Comparison of ENCODE assay signal across 8 cellular contexts in the genomic region with DNA sequence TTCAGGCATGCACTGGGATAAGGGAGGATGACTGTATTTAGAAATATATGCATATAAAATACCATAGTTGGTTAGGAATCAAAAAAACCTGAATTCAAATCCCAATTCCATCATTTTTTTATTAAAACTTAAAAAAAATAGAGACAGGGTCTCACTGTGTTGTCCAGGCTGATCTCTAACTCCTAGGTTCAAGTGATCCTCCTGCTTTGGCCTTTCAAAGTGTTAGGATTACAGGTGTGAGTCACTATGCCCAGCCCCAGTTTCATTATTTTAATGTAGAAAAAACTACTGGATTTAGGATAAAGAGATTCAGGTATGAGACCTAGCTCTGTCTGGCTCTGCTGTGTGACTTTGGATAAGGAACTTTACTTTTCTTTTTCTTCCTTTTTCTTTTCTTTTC.
"Had no signal": no experiment of that assay in that cellular context is flagged by ENCODE, and none has a peak within 500 bp of the region (broad histone marks: within the 10 kb centered on the region; RNA-seq: fewer than 3 reads in every experiment).

No MANE protein-coding gene starts in this region.

- FAIRE-seq: HepG2, HTR-8/SVneo had no signal

- H3K4me2 ChIP-seq: KMS-11 had no signal

- H3K27ac Mint-ChIP-seq: IgD-negative memory B cell had no signal

- H3K9ac ChIP-seq: KMS-11 had no signal

- H3K27ac ChIP-seq: HL-60, KMS-11 had no signal

- ATAC-seq: HepG2 had no signal

- DNase-seq: IMR-90, KBM-7, KG1 had no signal

- H3K27me3 Mint-ChIP-seq: IgD-negative memory B cell had no signal

- H3K9me3 Mint-ChIP-seq: IgD-negative memory B cell had no signal
